13 cellular contexts compared by ENCODE assay signal in genomic region chr5:144484124-144484897, GRCh38.
DNase-seq lines count a peak whose midpoint lies in the region; ATAC-seq and TF ChIP-seq lines count a peak whose summit lies in the region.
"Had no signal": no experiment of that assay in that cellular context is flagged by ENCODE, and none has a peak within 500 bp of the region (broad histone marks: within the 10 kb centered on the region; RNA-seq: fewer than 3 reads in every experiment).

No MANE protein-coding gene starts in this region.

- H3K4me1 Mint-ChIP-seq in stimulated activated effector memory CD8-positive, alpha-beta T cell treated with anti-CD3 and anti-CD28 coated beads, Interleukin-12 subunit alpha, Interleukin-12 subunit beta, amount 100 ng/mL, for 72 hours, result no peaks in the 10 kb centered on the region
- H3K4me1 Mint-ChIP-seq: activated CD4-positive, alpha-beta T cell treated with anti-CD3 and anti-CD28 coated beads, Interleukin-2, amount 10 ng/mL, durations not matched to agents 7 days and 5 days; T-cell had no signal

- H3K27me3 ChIP-seq in AG04450 (ENCODE audit: control insufficient read depth, insufficient read depth, low read length) (no peaks in the 10 kb centered on the region), HUES48 (ENCODE audit: control insufficient read depth, insufficient read depth, low read length) (no peaks in the 10 kb centered on the region), brain microvascular endothelial cell (replicated peaks) (no peaks in the 10 kb centered on the region), psoas muscle (ENCODE audit: insufficient read depth in 3 of 3, low read length in 2 of 3) (no peaks in the 10 kb centered on the region)
- H3K27me3 ChIP-seq: BLaER1, colonic mucosa had no signal

- no peak for TF ChIP-seq POLR2A in GM18505 (IDR thresholded peaks at IDR 0.05; ENCODE audit: borderline replicate concordance, extremely low read depth, insufficient read depth, insufficient read length)

- DNase-seq in AG04450 (ENCODE audit: low read depth, low spot score) (peak; percentile 4), brain microvascular endothelial cell (peak; percentile 24), kidney glomerular epithelial cell (lab: John Stamatoyannopoulos, UW) (peak; percentile 74), NCI-H526 (lab: John Stamatoyannopoulos, UW) (no peak), psoas muscle (no peak)
- DNase-seq in stimulated activated effector memory CD8-positive, alpha-beta T cell treated with anti-CD3 and anti-CD28 coated beads, Interleukin-12 subunit alpha, Interleukin-12 subunit beta, amount 100 ng/mL, for 72 hours (ENCODE audit: low spot score in 2 of 2), result no peak
- DNase-seq: activated CD4-positive, alpha-beta T cell treated with anti-CD3 and anti-CD28 coated beads, Interleukin-2, amount 10 ng/mL, durations not matched to agents 7 days and 5 days; activated effector memory CD4-positive, alpha-beta T cell treated with Interleukin-2 at 50 U/mL for 16 hours; colonic mucosa; T-cell had no signal

- intact Hi-C loops in psoas muscle (cut with DNase I), result no loop called here

- H3K4me3 Mint-ChIP-seq in stimulated activated effector memory CD8-positive, alpha-beta T cell treated with anti-CD3 and anti-CD28 coated beads, Interleukin-12 subunit alpha, Interleukin-12 subunit beta, amount 100 ng/mL, for 72 hours, result no peak overlapping the region
- H3K4me3 Mint-ChIP-seq: activated CD4-positive, alpha-beta T cell treated with anti-CD3 and anti-CD28 coated beads, Interleukin-2, amount 10 ng/mL, durations not matched to agents 7 days and 5 days; T-cell had no signal

- peaks cover 37% of the 10 kb centered on the region for H3K4me1 ChIP-seq in HUES48 (ENCODE audit: control insufficient read depth, insufficient read depth, low read length)
- H3K4me1 ChIP-seq in psoas muscle, result no peaks in the 10 kb centered on the region
- H3K4me1 ChIP-seq: BLaER1, colonic mucosa had no signal

- no peaks in the 10 kb centered on the region for H3K36me3 Mint-ChIP-seq in stimulated activated effector memory CD8-positive, alpha-beta T cell treated with anti-CD3 and anti-CD28 coated beads, Interleukin-12 subunit alpha, Interleukin-12 subunit beta, amount 100 ng/mL, for 72 hours
- H3K36me3 Mint-ChIP-seq: T-cell had no signal

- H3K27ac Mint-ChIP-seq in stimulated activated effector memory CD8-positive, alpha-beta T cell treated with anti-CD3 and anti-CD28 coated beads, Interleukin-12 subunit alpha, Interleukin-12 subunit beta, amount 100 ng/mL, for 72 hours, result no peak overlapping the region
- H3K27ac Mint-ChIP-seq: activated CD4-positive, alpha-beta T cell treated with anti-CD3 and anti-CD28 coated beads, Interleukin-2, amount 10 ng/mL, durations not matched to agents 7 days and 5 days; T-cell had no signal

- H3K36me3 ChIP-seq in HUES48 (ENCODE audit: control insufficient read depth, insufficient read depth, low read length) (no peaks in the 10 kb centered on the region), brain microvascular endothelial cell (replicated peaks) (no peaks in the 10 kb centered on the region), psoas muscle (ENCODE audit: insufficient read depth in 1 of 2, low read depth in 1 of 2) (no peaks in the 10 kb centered on the region)
- H3K36me3 ChIP-seq: BLaER1, colonic mucosa had no signal

- in situ Hi-C loops in brain microvascular endothelial cell (cut with HindIII; ENCODE audit: low pct_ligation_motif_present, low sequenced_read_pairs), result no loop called here

- no peak overlapping the region for H3K27ac ChIP-seq in AG04450 (ENCODE audit: low read depth, low read length)
- peak overlapping the region; percentile 24 for H3K27ac ChIP-seq in HUES48 (ENCODE audit: low read depth, low read length)
- no peak overlapping the region for H3K27ac ChIP-seq in brain microvascular endothelial cell
- no peak overlapping the region for H3K27ac ChIP-seq in psoas muscle
- H3K27ac ChIP-seq: BLaER1, colonic mucosa had no signal

- CTCF ChIA-PET in AG04450 (lab: Charles Lee), result interaction anchor here (0.8 kb wide), 1 partner anchor 17 kb away, joined by 3 read pairs; no protein-coding TSS in a partner anchor

- POLR2A ChIA-PET in AG04450 (lab: Yijun Ruan, JAX), result no interaction called here

- H3K4me3 ChIP-seq in AG04450 (ENCODE audit: low read depth, low read length) (no peak overlapping the region), HUES48 (ENCODE audit: low read depth, low read length) (no peak overlapping the region), brain microvascular endothelial cell (ENCODE audit: low read depth, low read length) (no peak overlapping the region), psoas muscle (no peak overlapping the region)
- H3K4me3 ChIP-seq: BLaER1, colonic mucosa had no signal

- H3K9ac ChIP-seq in HUES48 (ENCODE audit: low read depth, low read length), result no peak overlapping the region
- H3K9ac ChIP-seq: BLaER1 had no signal

- H3K9me3 Mint-ChIP-seq in stimulated activated effector memory CD8-positive, alpha-beta T cell treated with anti-CD3 and anti-CD28 coated beads, Interleukin-12 subunit alpha, Interleukin-12 subunit beta, amount 100 ng/mL, for 72 hours, result peaks cover 6% of the 10 kb centered on the region

- ATAC-seq in psoas muscle (no peak), GM18505 (IDR thresholded peaks at IDR 0.05; ENCODE audit: unreplicated experiment) (no peak)
- no peak for ATAC-seq in stimulated activated effector memory CD8-positive, alpha-beta T cell treated with anti-CD3 and anti-CD28 coated beads, Interleukin-12 subunit alpha, Interleukin-12 subunit beta, amount 100 ng/mL, for 72 hours
- ATAC-seq: T-cell had no signal

- TF ChIP-seq CTCF in AG04450 (IDR thresholded peaks at IDR 0.05; ENCODE audit: low read depth, low read length), result no peak
- no peak for TF ChIP-seq CTCF in brain microvascular endothelial cell (IDR thresholded peaks at IDR 0.05; ENCODE audit: low read depth, low read length, missing control alignments)
- TF ChIP-seq CTCF in psoas muscle (IDR thresholded peaks at IDR 0.05), result no peak

- H3K9me3 ChIP-seq in AG04450 (ENCODE audit: control insufficient read depth, insufficient read depth, low read length) (no peaks in the 10 kb centered on the region), HUES48 (ENCODE audit: control insufficient read depth, insufficient read depth, low read length) (no peaks in the 10 kb centered on the region), psoas muscle (no peaks in the 10 kb centered on the region)
- H3K9me3 ChIP-seq: BLaER1, colonic mucosa had no signal

- WGBS in psoas muscle, 3 donors, result 64 to 76% (median 70%) methylated on average over 9 of the region's 9 CpGs

Comparison
In these comparisons a context has a peak if more than half of its experiments do, and no peak if none do; other contexts are left out.
1. DNase-seq: peak in AG04450 (single experiment), brain microvascular endothelial cell (single experiment) and kidney glomerular epithelial cell (single experiment); none in NCI-H526 (0 of 2), psoas muscle (0 of 2) and stimulated activated effector memory CD8-positive, alpha-beta T cell treated with anti-CD3 and anti-CD28 coated beads, Interleukin-12 subunit alpha, Interleukin-12 subunit beta, amount 100 ng/mL, for 72 hours (0 of 2).